In genomic region chr1:228781801-228782661, GRCh38 we compare ENCODE assay signal across 1 cellular context.
TF ChIP-seq lines count a peak whose summit lies in the region.

No MANE protein-coding gene starts in this region.

TF ChIP-seq in GM12891, 5 proteins besides CTCF, POLR2A, EP300 and RAD21:
- TF ChIP-seq POLR2AphosphoS5 (IDR thresholded peaks at IDR 0.05; ENCODE audit: low read depth, low read length) (no peak), SPI1 (IDR thresholded peaks at IDR 0.05; ENCODE audit: low read depth, low read length) (no peak), TAF1 (IDR thresholded peaks at IDR 0.05; ENCODE audit: low read depth, low read length) (no peak), POU2F2 (IDR thresholded peaks at IDR 0.05; ENCODE audit: low read depth, low read length) (no peak), PAX5 (IDR thresholded peaks at IDR 0.05; ENCODE audit: insufficient read depth, low read length, severe bottlenecking) (no peak)
